23 cellular contexts compared by ENCODE assay signal in genomic region chr2:40725950-40726349, GRCh38.
"Had no signal": no experiment of that assay in that cellular context is flagged by ENCODE, and none has a peak within 500 bp of the region (broad histone marks: within the 10 kb centered on the region; RNA-seq: fewer than 3 reads in every experiment).

No MANE protein-coding gene starts in this region.

- H3K36me3 ChIP-seq: WERI-Rb-1 had no signal

- H3K4me3 ChIP-seq: SK-N-MC had no signal

- ATAC-seq: activated CD4-positive, alpha-beta T cell treated with anti-CD3 and anti-CD28 coated beads for 36 hours; activated CD8-positive, alpha-beta T cell treated with anti-CD3 and anti-CD28 coated beads for 36 hours; activated T-cell treated with anti-CD3 and anti-CD28 coated beads, Interleukin-2, amount 50 U/mL, for 72 hours; Panc1; T-cell had no signal

- DNase-seq: activated CD4-positive, alpha-beta T cell treated with anti-CD3 and anti-CD28 coated beads for 36 hours; activated CD4-positive, alpha-beta T cell treated with anti-CD3 and anti-CD28 coated beads, Interleukin-2, amount 50 U/mL, for 1 hour; activated CD8-positive, alpha-beta memory T cell treated with anti-CD3 and anti-CD28 coated beads, Interleukin-2, amount 50 U/mL, for 4 hours; activated CD8-positive, alpha-beta T cell treated with anti-CD3 and anti-CD28 coated beads for 36 hours; activated gamma-delta T cell treated with Interleukin-2 at 50 U/mL for 16 hours; activated naive CD4-positive, alpha-beta T cell treated with anti-CD3 and anti-CD28 coated beads, Interleukin-2, amount 10 ng/mL, durations not matched to agents 7 days and 5 days; activated naive CD8-positive, alpha-beta T cell treated with anti-CD3 and anti-CD28 coated beads for 36 hours; activated T-cell treated with anti-CD3 and anti-CD28 coated beads, Interleukin-2, amount 50 U/mL, for 72 hours; caudate nucleus; KG1; NCI-H1092 treated with DMSO at 0.1 percent for 48 hours; NCI-H1930; NCI-H345; NCI-H510A; NCI-H526 treated with DMSO at 0.1 percent for 48 hours; RPMI8226; T-cell; T-helper 2 cell; T1000; WERI-Rb-1 had no signal

- FAIRE-seq: TTC549 had no signal

- H3K27ac ChIP-seq: SK-N-MC, WERI-Rb-1 had no signal
